19 cellular contexts compared by ENCODE assay signal in the genomic region with DNA sequence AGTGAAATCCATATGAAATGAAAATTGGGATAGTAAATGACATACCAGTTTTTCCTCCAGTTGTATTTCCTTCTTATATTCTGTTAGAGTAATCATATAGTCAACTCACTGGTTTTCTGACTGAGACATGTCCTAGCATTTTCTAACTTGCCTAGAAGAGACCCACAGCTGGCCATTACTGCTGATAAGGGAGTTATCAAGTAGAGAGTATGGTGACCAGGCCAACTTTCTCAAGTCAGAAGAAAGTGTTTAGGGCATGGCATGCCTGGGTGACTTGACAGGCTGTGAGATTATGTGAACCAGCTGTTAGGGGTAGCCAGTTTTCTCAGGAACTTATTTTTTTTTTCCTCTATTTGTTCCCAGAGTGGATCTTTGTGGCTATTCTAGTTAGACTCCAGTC.
"Had no signal": no experiment of that assay in that cellular context is flagged by ENCODE, and none has a peak within 500 bp of the region (broad histone marks: within the 10 kb centered on the region; RNA-seq: fewer than 3 reads in every experiment).

No MANE protein-coding gene starts in this region.

- FAIRE-seq: colon, endometrium, urothelium cell line had no signal

- DNase-seq: activated CD4-positive, alpha-beta memory T cell treated with anti-CD3 and anti-CD28 coated beads, Interleukin-2, amount 10 ng/mL, durations not matched to agents 7 days and 5 days; activated CD4-positive, alpha-beta T cell treated with anti-CD3 and anti-CD28 coated beads for 4 hours; activated effector memory CD4-positive, alpha-beta T cell treated with Interleukin-2 at 50 U/mL for 16 hours; activated naive CD4-positive, alpha-beta T cell treated with anti-CD3 and anti-CD28 coated beads, Interleukin-2, amount 50 U/mL, for 16 hours; activated T-cell treated with anti-CD3 and anti-CD28 coated beads, Interleukin-2, amount 50 U/mL, for 4 hours; caudate nucleus; foreskin fibroblast; immature natural killer cell; lower lobe of right lung; sigmoid colon; stimulated activated CD4-positive, alpha-beta T cell treated with anti-CD3 and anti-CD28 coated beads, Interleukin-12 subunit alpha, Interleukin-12 subunit beta, amount 100 ng/mL, for 4 hours; T-helper 17 cell had no signal

- H3K9me3 ChIP-seq: lower lobe of right lung, sigmoid colon had no signal

- H3K4me1 ChIP-seq: esophagus muscularis mucosa, lower lobe of right lung, neural progenitor cell, sigmoid colon had no signal

- H3K27me3 ChIP-seq: esophagus muscularis mucosa, neural progenitor cell, sigmoid colon had no signal

- H3K4me3 ChIP-seq: esophagus muscularis mucosa, lower lobe of right lung, neural progenitor cell, sigmoid colon had no signal

- ATAC-seq: activated T-cell treated with anti-CD3 and anti-CD28 coated beads, Interleukin-2, amount 50 U/mL, for 4 hours; stimulated activated memory B cell treated with anti-CD40 and anti-IgM and Interleukin-4, amounts not matched to agents 10 μg/mL and 1 μg/mL and 100 μg/mL, for 72 hours; T-helper 17 cell; WTC11 had no signal

- H3K27ac ChIP-seq: esophagus muscularis mucosa, lower lobe of right lung, neural progenitor cell, sigmoid colon had no signal
